Comparison of ENCODE assay signal across 1 cellular context in genomic region chr1:1522536-1522935, GRCh38. TPM values are rescaled to one million over a fixed set of nuclear protein-coding genes. Genes with fewer than 3 reads are reported as not detected.
"Had no signal": no experiment of that assay in that cellular context is flagged by ENCODE, and none has a peak within 500 bp of the region (broad histone marks: within the 10 kb centered on the region; RNA-seq: fewer than 3 reads in every experiment).

No MANE protein-coding gene starts in this region.

RNA-seq across cellular contexts. Expression of gene TMEM240, which starts 17.9 kb away (rescaled TPM):
- total RNA-seq: H4 had no signal
